Comparison of ENCODE assay signal across 8 cellular contexts in genomic region chr3:115217678-115218451, GRCh38.
A peak's percentile ranks its signal among the peaks of the same experiment; 100 is the strongest.
DNase-seq lines count a peak whose midpoint lies in the region; ATAC-seq and TF ChIP-seq lines count a peak whose summit lies in the region.

No MANE protein-coding gene starts in this region.

- H3K27me3 Mint-ChIP-seq in CD14-positive monocyte (ENCODE audit: low read depth in 3 of 3) (peaks cover 2 to 3% (median 3%) of the 10 kb centered on the region in 3 donors), mesothelial cell of epicardium (ENCODE audit: low read depth) (no peaks in the 10 kb centered on the region)
- H3K27me3 Mint-ChIP-seq in stimulated activated memory B cell treated with anti-CD40 and anti-IgM and Interleukin-4, amounts not matched to agents 10 μg/mL and 1 μg/mL and 100 μg/mL, for 72 hours, result peaks cover 27% of the 10 kb centered on the region

- H3K4me3 ChIP-seq in epithelial cell of esophagus (ENCODE audit: low read length), result no peak overlapping the region

- H3K9me3 Mint-ChIP-seq in CD14-positive monocyte (no peaks in the 10 kb centered on the region), mesothelial cell of epicardium (no peaks in the 10 kb centered on the region)
- no peaks in the 10 kb centered on the region for H3K9me3 Mint-ChIP-seq in stimulated activated memory B cell treated with anti-CD40 and anti-IgM and Interleukin-4, amounts not matched to agents 10 μg/mL and 1 μg/mL and 100 μg/mL, for 72 hours

- DNase-seq in CD14-positive monocyte (ENCODE audit: low spot score), result no peak
- DNase-seq in MV-4-11 (lab: John Stamatoyannopoulos, UW), result peak; percentile 26
- DNase-seq in SHP77 (lab: John Stamatoyannopoulos, UW), result peak; percentile 53 to 67
- peak; percentile 73 for DNase-seq in epithelial cell of esophagus (ENCODE audit: low read depth)
- DNase-seq in mesothelial cell of epicardium (ENCODE audit: low spot score in 2 of 2, unreplicated experiment in 2 of 2), result peak in 1 of 2 experiments; percentile 40

- TF ChIP-seq CTCF in CD14-positive monocyte (IDR thresholded peaks at IDR 0.05) (peak; percentile 29), epithelial cell of esophagus (IDR thresholded peaks at IDR 0.05; ENCODE audit: insufficient read depth, low read depth, low read length, missing control alignments) (peak; percentile 61), mesothelial cell of epicardium (IDR thresholded peaks at IDR 0.05; ENCODE audit: unreplicated experiment) (peak; percentile 74)

- H3K36me3 Mint-ChIP-seq in CD14-positive monocyte (no peaks in the 10 kb centered on the region), mesothelial cell of epicardium (no peaks in the 10 kb centered on the region)
- no peaks in the 10 kb centered on the region for H3K36me3 Mint-ChIP-seq in stimulated activated memory B cell treated with anti-CD40 and anti-IgM and Interleukin-4, amounts not matched to agents 10 μg/mL and 1 μg/mL and 100 μg/mL, for 72 hours

- H3K4me1 Mint-ChIP-seq in CD14-positive monocyte, result no peaks in the 10 kb centered on the region
- peaks cover 4% of the 10 kb centered on the region for H3K4me1 Mint-ChIP-seq in mesothelial cell of epicardium
- H3K4me1 Mint-ChIP-seq in stimulated activated memory B cell treated with anti-CD40 and anti-IgM and Interleukin-4, amounts not matched to agents 10 μg/mL and 1 μg/mL and 100 μg/mL, for 72 hours, result peaks cover 6% of the 10 kb centered on the region

- peak; percentile 67 for ATAC-seq in GM18907 (IDR thresholded peaks at IDR 0.05; ENCODE audit: unreplicated experiment)
- ATAC-seq in HG03460 (IDR thresholded peaks at IDR 0.05; ENCODE audit: unreplicated experiment), result no peak
- ATAC-seq in stimulated activated memory B cell treated with anti-CD40 and anti-IgM and Interleukin-4, amounts not matched to agents 10 μg/mL and 1 μg/mL and 100 μg/mL, for 72 hours, result no peak

- H3K4me3 Mint-ChIP-seq in CD14-positive monocyte (no peak overlapping the region), mesothelial cell of epicardium (no peak overlapping the region)
- H3K4me3 Mint-ChIP-seq in stimulated activated memory B cell treated with anti-CD40 and anti-IgM and Interleukin-4, amounts not matched to agents 10 μg/mL and 1 μg/mL and 100 μg/mL, for 72 hours, result no peak overlapping the region

- intact Hi-C loops in CD14-positive monocyte (cut with micrococcal nuclease), result no loop called here

- H3K27ac Mint-ChIP-seq in CD14-positive monocyte (no peak overlapping the region), mesothelial cell of epicardium (no peak overlapping the region)
- H3K27ac Mint-ChIP-seq in stimulated activated memory B cell treated with anti-CD40 and anti-IgM and Interleukin-4, amounts not matched to agents 10 μg/mL and 1 μg/mL and 100 μg/mL, for 72 hours, result no peak overlapping the region
